Comparison of ENCODE assay signal across 21 cellular contexts in the genomic region with DNA sequence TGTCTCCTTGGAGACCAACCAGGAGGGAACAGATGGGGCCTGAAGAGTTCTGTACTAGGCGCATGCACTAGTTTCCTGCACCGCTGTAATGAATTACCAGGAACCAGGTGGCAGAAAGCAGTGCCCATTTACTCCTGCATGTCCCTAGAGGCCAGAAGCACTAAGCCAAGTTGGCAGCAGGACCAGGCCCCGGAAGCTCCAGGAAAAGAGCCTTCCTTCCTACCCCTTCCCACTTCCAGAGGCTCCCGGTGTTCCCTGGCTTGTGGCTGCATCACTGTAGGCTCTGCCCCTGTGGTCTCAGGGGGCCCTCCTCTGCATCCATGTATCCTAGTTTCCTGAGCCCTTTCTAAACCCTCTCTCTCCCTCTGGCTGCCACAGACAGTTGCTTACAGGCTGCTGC.
DNase-seq lines count a peak whose midpoint lies in the region; ATAC-seq and TF ChIP-seq lines count a peak whose summit lies in the region.
"Had no signal": no experiment of that assay in that cellular context is flagged by ENCODE, and none has a peak within 500 bp of the region (broad histone marks: within the 10 kb centered on the region; RNA-seq: fewer than 3 reads in every experiment).

No MANE protein-coding gene starts in this region.

- H3K36me3 Mint-ChIP-seq in GM23338 (ENCODE audit: low read depth), result peaks cover 8% of the 10 kb centered on the region
- H3K36me3 Mint-ChIP-seq: CD8-positive, alpha-beta memory T cell had no signal

- POLR2A ChIA-PET in Panc1 (lab: Charles Lee), result no interaction called here

- CTCF ChIA-PET in Panc1 (lab: Charles Lee), result interaction anchor here (0.6 kb wide), 1 partner anchor 13 kb away, joined by 3 read pairs; no protein-coding TSS in a partner anchor

- no peaks in the 10 kb centered on the region for H3K9me3 ChIP-seq in Panc1 (ENCODE audit: control insufficient read depth, insufficient read depth, low read depth, low read length)

- no peaks in the 10 kb centered on the region for H3F3A ChIP-seq in GM23338 (replicated peaks; ENCODE audit: low read depth)

- no peaks in the 10 kb centered on the region for H3K79me2 ChIP-seq in GM23338 (replicated peaks; ENCODE audit: insufficient read depth)

- peaks cover 14% of the 10 kb centered on the region for H3K9me3 Mint-ChIP-seq in GM23338

- H3K4me3 Mint-ChIP-seq in GM23338, result no peak overlapping the region
- H3K4me3 Mint-ChIP-seq: CD8-positive, alpha-beta memory T cell had no signal

- H3K4me1 ChIP-seq in GM23338 (ENCODE audit: insufficient read depth) (no peaks in the 10 kb centered on the region), Panc1 (ENCODE audit: control insufficient read depth, insufficient read depth, low read length) (no peaks in the 10 kb centered on the region)

- peak; percentile 55 for DNase-seq in NCI-H345 (lab: John Stamatoyannopoulos, UW)
- DNase-seq in NCI-H345 treated with DMSO at 0.1 percent for 48 hours (lab: John Stamatoyannopoulos, UW; ENCODE audit: unreplicated experiment), result no peak
- no peak for DNase-seq in GM23338 (ENCODE audit: low spot score)
- DNase-seq in Panc1 (ENCODE audit: low read depth, low spot score), result no peak
- DNase-seq in posterior vena cava (ENCODE audit: low spot score), result peak; percentile 64
- DNase-seq in H4 (ENCODE audit: low spot score), result no peak
- no peak for DNase-seq in activated gamma-delta T cell (lab: John Stamatoyannopoulos, UW)
- DNase-seq: AML-193; CD8-positive, alpha-beta memory T cell; DMS79 treated with DMSO at 0.1 percent for 48 hours; GM23248; IMR-90; NCI-H1092 treated with DMSO at 0.1 percent for 48 hours; NCI-H1436 treated with DMSO at 0.1 percent for 48 hours; NCI-H1930; NCI-H510A; OCI-M1; Right ventricle myocardium superior had no signal

- intact Hi-C loops in Panc1 (cut with micrococcal nuclease; ENCODE audit: unreplicated experiment) (no loop called here), posterior vena cava (cut with DNase I) (no loop called here)

- no peak overlapping the region for H3K4me3 ChIP-seq in GM23338
- H3K4me3 ChIP-seq in Panc1 (ENCODE audit: low read depth in 2 of 2, low read length in 2 of 2), result no peak overlapping the region
- H3K4me3 ChIP-seq: GM23248 had no signal

- H3K4me2 ChIP-seq in GM23338, result no peak overlapping the region
- H3K4me2 ChIP-seq: KMS-11 had no signal

- H3K4me1 Mint-ChIP-seq in GM23338, result 0 out of 3 replicates have a peak, but pooled peaks cover 2% of the 10 kb centered on the region
- H3K4me1 Mint-ChIP-seq: CD8-positive, alpha-beta memory T cell had no signal

- H3K27ac ChIP-seq in GM23338 (ENCODE audit: low read depth) (no peak overlapping the region), Panc1 (ENCODE audit: low read length) (no peak overlapping the region)
- H3K27ac ChIP-seq: C4-2B, GM23248, KMS-11 had no signal

- H3K27ac Mint-ChIP-seq in GM23338, result no peak overlapping the region

- ATAC-seq in GM23338 (0 out of 3 replicates have a peak, but pooled peaks have one; percentile 24), Panc1 (peak; percentile 62), HG02610 (IDR thresholded peaks at IDR 0.05; ENCODE audit: unreplicated experiment) (no peak)

- TF ChIP-seq CTCF in GM23338 (conservative IDR thresholded peaks at IDR 0.05; ENCODE audit: low read depth in 2 of 2), result peak in 1 of 2 experiments; percentile 10; a peak in 1 of 4 replicates
- TF ChIP-seq CTCF in Panc1 (IDR thresholded peaks at IDR 0.05), result no peak

- BruUV-seq in Panc1 (replicated peaks; lab: Mats Ljungman, UMichigan), result no TSS peak

- no peaks in the 10 kb centered on the region for H3K9me2 ChIP-seq in GM23338 (ENCODE audit: insufficient read depth)

- H2AFZ ChIP-seq in GM23338, result peak overlapping the region; percentile 43; the same call in 1 of the 2 replicates
- H2AFZ ChIP-seq: GM23248 had no signal

- in situ Hi-C loops in Panc1 (cut with HindIII; ENCODE audit: low pct_unique_long_range_greater_than_20kb, low sequenced_read_pairs), result no loop called here

- no peaks in the 10 kb centered on the region for H4K20me1 ChIP-seq in GM23338 (replicated peaks; ENCODE audit: insufficient read depth)

- peaks cover 6% of the 10 kb centered on the region for H3K27me3 Mint-ChIP-seq in GM23338 (ENCODE audit: insufficient read depth, low read depth, poor library complexity)

- H3K27me3 ChIP-seq in GM23338 (ENCODE audit: insufficient read depth) (no peaks in the 10 kb centered on the region), Panc1 (ENCODE audit: control insufficient read depth, insufficient read depth, low read length) (peaks cover 2% of the 10 kb centered on the region)

- H3K36me3 ChIP-seq in GM23338 (ENCODE audit: insufficient read depth) (no peaks in the 10 kb centered on the region), Panc1 (ENCODE audit: control insufficient read depth, insufficient read depth, low read length) (no peaks in the 10 kb centered on the region)

TF ChIP-seq in GM23338, 12 proteins besides CTCF, POLR2A, EP300 and RAD21 (continues in another document):
- TF ChIP-seq JUNB (IDR thresholded peaks at IDR 0.05; ENCODE audit: unreplicated experiment), result no peak
- TF ChIP-seq NANOG (IDR thresholded peaks at IDR 0.05; ENCODE audit: borderline replicate concordance), result no peak
- TF ChIP-seq ZNF331 (CRISPR knock-in tag; IDR thresholded peaks at IDR 0.05; ENCODE audit: low read depth), result no peak
- no peak for TF ChIP-seq ZNF114 (CRISPR knock-in tag; IDR thresholded peaks at IDR 0.05)
- TF ChIP-seq EZH2phosphoT487 (IDR thresholded peaks at IDR 0.05; ENCODE audit: unreplicated experiment), result no peak
- TF ChIP-seq STAT1 (IDR thresholded peaks at IDR 0.05; ENCODE audit: unreplicated experiment), result no peak
- no peak for TF ChIP-seq POLR2AphosphoS5 (IDR thresholded peaks at IDR 0.05; ENCODE audit: low read depth)
- TF ChIP-seq, protein P1, sequence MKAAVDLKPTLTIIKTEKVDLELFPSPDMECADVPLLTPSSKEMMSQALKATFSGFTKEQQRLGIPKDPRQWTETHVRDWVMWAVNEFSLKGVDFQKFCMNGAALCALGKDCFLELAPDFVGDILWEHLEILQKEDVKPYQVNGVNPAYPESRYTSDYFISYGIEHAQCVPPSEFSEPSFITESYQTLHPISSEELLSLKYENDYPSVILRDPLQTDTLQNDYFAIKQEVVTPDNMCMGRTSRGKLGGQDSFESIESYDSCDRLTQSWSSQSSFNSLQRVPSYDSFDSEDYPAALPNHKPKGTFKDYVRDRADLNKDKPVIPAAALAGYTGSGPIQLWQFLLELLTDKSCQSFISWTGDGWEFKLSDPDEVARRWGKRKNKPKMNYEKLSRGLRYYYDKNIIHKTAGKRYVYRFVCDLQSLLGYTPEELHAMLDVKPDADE (IDR thresholded peaks at IDR 0.05), result no peak
- TF ChIP-seq, protein P2, sequence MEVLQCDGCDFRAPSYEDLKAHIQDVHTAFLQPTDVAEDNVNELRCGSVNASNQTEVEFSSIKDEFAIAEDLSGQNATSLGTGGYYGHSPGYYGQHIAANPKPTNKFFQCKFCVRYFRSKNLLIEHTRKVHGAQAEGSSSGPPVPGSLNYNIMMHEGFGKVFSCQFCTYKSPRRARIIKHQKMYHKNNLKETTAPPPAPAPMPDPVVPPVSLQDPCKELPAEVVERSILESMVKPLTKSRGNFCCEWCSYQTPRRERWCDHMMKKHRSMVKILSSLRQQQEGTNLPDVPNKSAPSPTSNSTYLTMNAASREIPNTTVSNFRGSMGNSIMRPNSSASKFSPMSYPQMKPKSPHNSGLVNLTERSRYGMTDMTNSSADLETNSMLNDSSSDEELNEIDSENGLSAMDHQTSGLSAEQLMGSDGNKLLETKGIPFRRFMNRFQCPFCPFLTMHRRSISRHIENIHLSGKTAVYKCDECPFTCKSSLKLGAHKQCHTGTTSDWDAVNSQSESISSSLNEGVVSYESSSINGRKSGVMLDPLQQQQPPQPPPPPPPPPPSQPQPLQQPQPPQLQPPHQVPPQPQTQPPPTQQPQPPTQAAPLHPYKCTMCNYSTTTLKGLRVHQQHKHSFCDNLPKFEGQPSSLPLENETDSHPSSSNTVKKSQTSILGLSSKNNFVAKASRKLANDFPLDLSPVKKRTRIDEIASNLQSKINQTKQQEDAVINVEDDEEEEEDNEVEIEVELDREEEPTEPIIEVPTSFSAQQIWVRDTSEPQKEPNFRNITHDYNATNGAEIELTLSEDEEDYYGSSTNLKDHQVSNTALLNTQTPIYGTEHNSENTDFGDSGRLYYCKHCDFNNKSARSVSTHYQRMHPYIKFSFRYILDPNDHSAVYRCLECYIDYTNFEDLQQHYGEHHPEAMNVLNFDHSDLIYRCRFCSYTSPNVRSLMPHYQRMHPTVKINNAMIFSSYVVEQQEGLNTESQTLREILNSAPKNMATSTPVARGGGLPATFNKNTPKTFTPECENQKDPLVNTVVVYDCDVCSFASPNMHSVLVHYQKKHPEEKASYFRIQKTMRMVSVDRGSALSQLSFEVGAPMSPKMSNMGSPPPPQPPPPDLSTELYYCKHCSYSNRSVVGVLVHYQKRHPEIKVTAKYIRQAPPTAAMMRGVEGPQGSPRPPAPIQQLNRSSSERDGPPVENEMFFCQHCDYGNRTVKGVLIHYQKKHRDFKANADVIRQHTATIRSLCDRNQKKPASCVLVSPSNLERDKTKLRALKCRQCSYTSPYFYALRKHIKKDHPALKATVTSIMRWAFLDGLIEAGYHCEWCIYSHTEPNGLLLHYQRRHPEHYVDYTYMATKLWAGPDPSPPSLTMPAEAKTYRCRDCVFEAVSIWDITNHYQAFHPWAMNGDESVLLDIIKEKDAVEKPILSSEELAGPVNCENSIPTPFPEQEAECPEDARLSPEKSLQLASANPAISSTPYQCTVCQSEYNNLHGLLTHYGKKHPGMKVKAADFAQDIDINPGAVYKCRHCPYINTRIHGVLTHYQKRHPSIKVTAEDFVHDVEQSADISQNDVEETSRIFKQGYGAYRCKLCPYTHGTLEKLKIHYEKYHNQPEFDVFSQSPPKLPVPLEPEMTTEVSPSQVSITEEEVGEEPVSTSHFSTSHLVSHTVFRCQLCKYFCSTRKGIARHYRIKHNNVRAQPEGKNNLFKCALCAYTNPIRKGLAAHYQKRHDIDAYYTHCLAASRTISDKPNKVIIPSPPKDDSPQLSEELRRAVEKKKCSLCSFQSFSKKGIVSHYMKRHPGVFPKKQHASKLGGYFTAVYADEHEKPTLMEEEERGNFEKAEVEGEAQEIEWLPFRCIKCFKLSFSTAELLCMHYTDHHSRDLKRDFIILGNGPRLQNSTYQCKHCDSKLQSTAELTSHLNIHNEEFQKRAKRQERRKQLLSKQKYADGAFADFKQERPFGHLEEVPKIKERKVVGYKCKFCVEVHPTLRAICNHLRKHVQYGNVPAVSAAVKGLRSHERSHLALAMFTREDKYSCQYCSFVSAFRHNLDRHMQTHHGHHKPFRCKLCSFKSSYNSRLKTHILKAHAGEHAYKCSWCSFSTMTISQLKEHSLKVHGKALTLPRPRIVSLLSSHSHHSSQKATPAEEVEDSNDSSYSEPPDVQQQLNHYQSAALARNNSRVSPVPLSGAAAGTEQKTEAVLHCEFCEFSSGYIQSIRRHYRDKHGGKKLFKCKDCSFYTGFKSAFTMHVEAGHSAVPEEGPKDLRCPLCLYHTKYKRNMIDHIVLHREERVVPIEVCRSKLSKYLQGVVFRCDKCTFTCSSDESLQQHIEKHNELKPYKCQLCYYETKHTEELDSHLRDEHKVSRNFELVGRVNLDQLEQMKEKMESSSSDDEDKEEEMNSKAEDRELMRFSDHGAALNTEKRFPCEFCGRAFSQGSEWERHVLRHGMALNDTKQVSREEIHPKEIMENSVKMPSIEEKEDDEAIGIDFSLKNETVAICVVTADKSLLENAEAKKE (CRISPR knock-in tag; IDR thresholded peaks at IDR 0.05), result no peak

Comparison
In these comparisons a context has a peak if more than half of its experiments do, and no peak if none do; other contexts are left out.
1. DNase-seq: peak in NCI-H345 (single experiment) and posterior vena cava (single experiment); none in NCI-H345 treated with DMSO at 0.1 percent for 48 hours (single experiment), GM23338 (single experiment), Panc1 (single experiment), H4 (single experiment) and activated gamma-delta T cell (single experiment).